In the genomic region with DNA sequence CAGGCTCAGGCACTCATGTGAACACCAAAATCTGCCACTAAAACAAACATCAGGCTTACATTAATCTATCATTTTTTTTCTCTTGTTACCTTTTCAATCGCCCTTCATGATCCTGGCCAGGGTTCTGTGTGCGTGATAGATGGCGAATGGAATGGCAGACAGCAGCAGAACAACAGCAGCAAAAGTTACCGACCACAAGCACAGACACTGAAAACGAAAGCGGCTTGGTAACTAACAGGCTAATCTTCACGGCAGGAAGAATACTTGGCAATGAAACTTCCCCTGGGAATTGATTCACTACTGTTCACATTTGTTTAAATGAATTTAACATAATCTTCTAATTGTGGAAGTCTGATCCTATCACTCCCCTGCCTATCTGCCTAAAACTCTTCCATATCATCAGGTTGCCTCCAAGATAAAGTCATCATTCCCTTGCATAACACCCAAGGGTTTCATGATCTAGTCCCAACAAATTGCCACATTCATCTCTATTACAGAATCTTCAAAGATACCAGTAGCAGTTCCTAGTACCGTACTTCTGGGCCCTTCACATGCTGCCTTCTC, we compare ENCODE assay signal across 9 cellular contexts. TPM values are rescaled to one million over a fixed set of nuclear protein-coding genes. Genes with fewer than 3 reads are reported as not detected.
DNase-seq lines count a peak whose midpoint lies in the region; ATAC-seq and TF ChIP-seq lines count a peak whose summit lies in the region.
"Had no signal": no experiment of that assay in that cellular context is flagged by ENCODE, and none has a peak within 500 bp of the region (broad histone marks: within the 10 kb centered on the region; RNA-seq: fewer than 3 reads in every experiment).

No MANE protein-coding gene starts in this region.

- intact Hi-C loops in HCT116 (cut with micrococcal nuclease) = no loop called here

- H3K4me3 ChIP-seq in BE2C (ENCODE audit: low read depth, low read length) (peak overlapping the region; percentile 51), HCT116 (replicated peaks in 1 of 2; ENCODE audit: low read depth in 1 of 2, low read length in 2 of 2) (peak overlapping the region in 1 of 2 experiments; percentile 9; a peak in 1 of 4 replicates), RWPE2 (ENCODE audit: severe bottlenecking) (peak overlapping the region; percentile 20), fibroblast of the aortic adventitia (ENCODE audit: low read depth, low read length) (peak overlapping the region; percentile 45), rectal smooth muscle tissue (ENCODE audit: low read length) (peak overlapping the region; percentile 65)
- H3K4me3 ChIP-seq: cardiac muscle cell had no signal

- no peaks in the 10 kb centered on the region for H3K9me2 ChIP-seq in HCT116 (ENCODE audit: insufficient read depth)

- peak overlapping the region; percentile 27; the same call in 1 of the 2 replicates for H3K27ac ChIP-seq in HCT116 (ENCODE audit: low read depth, low read length)
- H3K27ac ChIP-seq in RWPE2 (ENCODE audit: poor library complexity, severe bottlenecking) = peak overlapping the region; percentile 62
- H3K27ac ChIP-seq in rectal smooth muscle tissue (ENCODE audit: low read depth, low read length) = peak overlapping the region; percentile 79
- H3K27ac ChIP-seq: cardiac muscle cell had no signal

- no peak for TF ChIP-seq POLR2A in HCT116 (IDR thresholded peaks at IDR 0.05; ENCODE audit: borderline replicate concordance, extremely low read depth, insufficient read depth, insufficient read length)

- H3K9ac ChIP-seq in HCT116 (ENCODE audit: low read length) = peak overlapping the region; percentile 32; the same call in 1 of the 2 replicates
- H3K9ac ChIP-seq in rectal smooth muscle tissue (ENCODE audit: low read length) = peak overlapping the region; percentile 10

- CTCF ChIA-PET in HCT116 (lab: Charles Lee) = no interaction called here

- ATAC-seq in HCT116 = 0 out of 2 replicates have a peak, but pooled peaks have one; percentile 49
- peak; percentile 46 for ATAC-seq in RWPE2 (ENCODE audit: low read depth)

- POLR2A ChIA-PET in HCT116 (lab: Charles Lee) = no interaction called here

- no peaks in the 10 kb centered on the region for H3K9me3 ChIP-seq in BE2C
- H3K9me3 ChIP-seq in HCT116 (ENCODE audit: control insufficient read depth in 1 of 2, insufficient read depth in 1 of 2, low read depth in 1 of 2, low read length in 2 of 2) = no peaks in the 10 kb centered on the region
- H3K9me3 ChIP-seq in RWPE2 (ENCODE audit: severe bottlenecking) = no peaks in the 10 kb centered on the region

- H3K36me3 ChIP-seq in BE2C (no peaks in the 10 kb centered on the region), HCT116 (ENCODE audit: control insufficient read depth in 1 of 2, insufficient read depth in 2 of 2, low read length in 2 of 2) (no peaks in the 10 kb centered on the region), RWPE2 (ENCODE audit: low read depth) (peaks cover 32% of the 10 kb centered on the region), rectal smooth muscle tissue (ENCODE audit: control insufficient read depth, insufficient read depth, low read length) (no peaks in the 10 kb centered on the region)

- H2AFZ ChIP-seq in HCT116 (ENCODE audit: low read depth, low read length, poor library complexity, severe bottlenecking) = no peak overlapping the region

- H3K27me3 ChIP-seq in BE2C (no peaks in the 10 kb centered on the region), HCT116 (ENCODE audit: insufficient read depth, low read length) (no peaks in the 10 kb centered on the region), RWPE2 (ENCODE audit: insufficient read depth, poor library complexity, severe bottlenecking) (no peaks in the 10 kb centered on the region), rectal smooth muscle tissue (ENCODE audit: control insufficient read depth, insufficient read depth, low read length) (no peaks in the 10 kb centered on the region)
- H3K27me3 ChIP-seq: cardiac muscle cell had no signal

- H4K20me1 ChIP-seq in HCT116 (ENCODE audit: insufficient read depth) = no peaks in the 10 kb centered on the region

- BruUV-seq in HCT116 (replicated peaks; lab: Mats Ljungman, UMichigan) = no TSS peak

- TF ChIP-seq CTCF in BE2C (IDR thresholded peaks at IDR 0.05; ENCODE audit: low read depth, low read length) (no peak), HCT116 (IDR thresholded peaks at IDR 0.05 in 2 of 3, conservative IDR thresholded peaks at IDR 0.05 in 1 of 3; ENCODE audit: borderline replicate concordance in 1 of 3, insufficient read depth in 1 of 3, low read depth in 2 of 3, low read length in 2 of 3) (no peak), RWPE2 (IDR thresholded peaks at IDR 0.05; ENCODE audit: poor library complexity, severe bottlenecking) (no peak), fibroblast of the aortic adventitia (IDR thresholded peaks at IDR 0.05; ENCODE audit: insufficient read depth, low read length) (no peak)

- H3K4me1 ChIP-seq in BE2C (peaks cover 20% of the 10 kb centered on the region), HCT116 (ENCODE audit: control insufficient read depth in 1 of 2, insufficient read depth in 2 of 2, low read length in 2 of 2) (peaks cover 0 to 15% of the 10 kb centered on the region in 2 experiments; a peak in 2 of 4 replicates), RWPE2 (ENCODE audit: insufficient read depth, poor library complexity, severe bottlenecking) (peaks cover 24% of the 10 kb centered on the region), rectal smooth muscle tissue (ENCODE audit: control insufficient read depth, insufficient read depth, low read length) (peaks cover 5% of the 10 kb centered on the region)

- peak overlapping the region; percentile 48 for H3K4me2 ChIP-seq in HCT116 (ENCODE audit: low read length)

- peak; percentile 47 for DNase-seq in BE2C
- DNase-seq in HCT116 (ENCODE audit: low read depth, low spot score) = no peak
- DNase-seq in RWPE2 (ENCODE audit: low spot score) = no peak
- DNase-seq in fibroblast of the aortic adventitia (ENCODE audit: low read depth) = peak; percentile 79
- DNase-seq in T1000 (lab: John Stamatoyannopoulos, UW) = no peak
- no peak for DNase-seq in NCI-H1092 (lab: John Stamatoyannopoulos, UW)
- DNase-seq in amniotic stem cell (lab: John Stamatoyannopoulos, UW) = no peak

- no peak for TF ChIP-seq RAD21 in HCT116 (IDR thresholded peaks at IDR 0.05; ENCODE audit: low read depth)

- RAD21 ChIA-PET in HCT116 (lab: Charles Lee; ENCODE audit: low non-redundant PET in 1 of 2, low total read pairs in 2 of 2, uncharacterized antibody in 2 of 2, unreplicated experiment in 2 of 2) = no interaction called here

- no peaks in the 10 kb centered on the region for H3K79me2 ChIP-seq in HCT116 (ENCODE audit: insufficient read depth, low read length)

TF ChIP-seq in HCT116, 20 proteins besides CTCF, POLR2A, EP300 and RAD21:
- TF ChIP-seq POLR2AphosphoS5 (IDR thresholded peaks at IDR 0.05; ENCODE audit: low read depth, low read length) (no peak), ZBTB33 (IDR thresholded peaks at IDR 0.05; ENCODE audit: extremely low read depth, insufficient replicate concordance, low read length) (no peak), JUND (IDR thresholded peaks at IDR 0.05) (no peak), EZH2phosphoT487 (IDR thresholded peaks at IDR 0.05; ENCODE audit: borderline replicate concordance) (no peak), MAX (IDR thresholded peaks at IDR 0.05) (no peak), SP1 (IDR thresholded peaks at IDR 0.05; ENCODE audit: low read depth) (no peak; the same call in 1 of the 2 replicates), ATF3 (IDR thresholded peaks at IDR 0.05) (no peak), FOSL1 (IDR thresholded peaks at IDR 0.05; ENCODE audit: low read depth) (no peak), CEBPB (IDR thresholded peaks at IDR 0.05; ENCODE audit: low read depth) (no peak), ZNF274 (IDR thresholded peaks at IDR 0.05; ENCODE audit: low read depth, low read length) (no peak), SRF (IDR thresholded peaks at IDR 0.05; ENCODE audit: low read depth) (no peak), ZFX (IDR thresholded peaks at IDR 0.05) (no peak), EGR1 (IDR thresholded peaks at IDR 0.05; ENCODE audit: low read depth) (no peak), TCF7L2 (IDR thresholded peaks at IDR 0.05; ENCODE audit: borderline replicate concordance, extremely low read depth, insufficient read depth, insufficient read length) (no peak), SIN3A (IDR thresholded peaks at IDR 0.05; ENCODE audit: low read depth) (no peak), YY1 (IDR thresholded peaks at IDR 0.05; ENCODE audit: extremely low read depth, insufficient replicate concordance, low read depth, low read length) (no peak), ELF1 (IDR thresholded peaks at IDR 0.05; ENCODE audit: borderline replicate concordance, low read depth) (no peak)

RNA-seq across cellular contexts. Expression of gene PTPRK, which starts 28.7 kb away (rescaled TPM):
- polyA plus RNA-seq in BE2C (2012; ENCODE audit: insufficient read depth, insufficient read length, low read depth) = 7.5 TPM
- total RNA-seq in HCT116 (2021; ENCODE audit: unreplicated experiment) = 34.2 TPM
- polyA plus RNA-seq in HCT116 (2012) = 15.9 and 16.6 TPM in 2 replicates
- 27.1 and 70.2 TPM in 2 replicates for total RNA-seq in fibroblast of the aortic adventitia (ENCODE audit: low replicate concordance)

Comparison
In these comparisons a context has a peak if more than half of its experiments do, and no peak if none do; other contexts are left out.
1. DNase-seq: peak in BE2C (single experiment) and fibroblast of the aortic adventitia (single experiment); none in HCT116 (single experiment), RWPE2 (single experiment), T1000 (single experiment), NCI-H1092 (single experiment) and amniotic stem cell (single experiment).
2. H3K27ac ChIP-seq: peak in every context shown above with its lines; median percentile 79 in rectal smooth muscle tissue; 62 in RWPE2; 27 in HCT116.